8 cellular contexts compared by ENCODE assay signal in the genomic region with DNA sequence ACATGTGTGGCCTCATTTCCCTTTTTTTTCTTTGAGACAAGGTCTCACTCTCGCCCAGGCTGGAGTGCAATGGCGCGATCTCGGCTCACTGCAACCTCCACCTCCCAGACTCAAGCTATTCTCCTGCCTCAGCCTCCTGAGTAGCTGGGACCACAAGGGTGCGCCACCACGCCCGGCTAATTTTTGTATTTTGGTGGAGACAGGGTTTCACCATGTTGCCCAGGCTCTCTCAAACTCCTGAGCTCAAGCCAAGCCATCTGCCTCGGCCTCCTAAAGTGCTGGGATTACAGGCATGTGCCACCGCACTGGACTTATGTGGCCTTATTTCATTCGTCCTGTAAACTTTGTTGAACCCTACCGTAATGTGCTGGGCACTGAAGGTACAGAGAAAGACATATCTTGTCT. TPM values are rescaled to one million over a fixed set of nuclear protein-coding genes. Genes with fewer than 3 reads are reported as not detected.
DNase-seq lines count a peak whose midpoint lies in the region; ATAC-seq, FAIRE-seq and TF ChIP-seq lines count a peak whose summit lies in the region.

No MANE protein-coding gene starts in this region.

- H3K9ac ChIP-seq in MM.1S (ENCODE audit: low read length) (peak overlapping the region; percentile 87), fibroblast of lung (ENCODE audit: insufficient read depth, low read length) (peak overlapping the region; percentile 93)

- H3K4me3 ChIP-seq in MM.1S (ENCODE audit: low read length) (peak overlapping the region; percentile 60), fibroblast of lung (replicated peaks in 1 of 4; ENCODE audit: control extremely low read depth in 1 of 4, insufficient read depth in 1 of 4, low read depth in 3 of 4, low read length in 4 of 4) (peak overlapping the region; percentile 54 to 77 (median 70)), prostate gland (peak overlapping the region; percentile 48 to 59)

- FAIRE-seq in GM12891 (lab: Jason Lieb, UNC) = no peak

- no peaks in the 10 kb centered on the region for H3K9me3 ChIP-seq in MM.1S (replicated peaks; ENCODE audit: insufficient read depth, low read length)
- no peaks in the 10 kb centered on the region for H3K9me3 ChIP-seq in fibroblast of lung (ENCODE audit: control insufficient read depth, insufficient read depth, low read depth, low read length)
- H3K9me3 ChIP-seq in prostate gland = no peaks in the 10 kb centered on the region

- peak overlapping the region; percentile 96; the same call in 1 of the 2 replicates for H3K27ac ChIP-seq in MM.1S (ENCODE audit: low read length)
- peak overlapping the region; percentile 99 for H3K27ac ChIP-seq in fibroblast of lung (ENCODE audit: insufficient read depth, low read length)
- peak overlapping the region; percentile 98 to 99 for H3K27ac ChIP-seq in prostate gland

- 70% methylated on average over 11 of the region's 11 CpGs for WGBS in prostate gland

- TF ChIP-seq CTCF in GM10266 (IDR thresholded peaks at IDR 0.05; ENCODE audit: control insufficient read depth, insufficient read depth, low read depth, missing control alignments) (peak; percentile 51), MM.1S (IDR thresholded peaks at IDR 0.05; ENCODE audit: low read length) (peak; percentile 22; the same call in 1 of the 2 replicates), fibroblast of lung (conservative IDR thresholded peaks at IDR 0.05 in 1 of 2, IDR thresholded peaks at IDR 0.05 in 1 of 2; ENCODE audit: low read depth in 1 of 2, low read length in 2 of 2) (peak; percentile 20 to 43), prostate gland (IDR thresholded peaks at IDR 0.05) (no peak)

- no peak for ATAC-seq in HG03159 (IDR thresholded peaks at IDR 0.05; ENCODE audit: unreplicated experiment)

- intact Hi-C loops in prostate gland (cut with DNase I) = loop anchor here (5.0 kb wide), 1 partner anchor 506 kb away; the partner anchor contains the start of gene ZNF697

- H3K9me2 ChIP-seq in MM.1S (replicated peaks; ENCODE audit: insufficient read depth, low read length) = no peaks in the 10 kb centered on the region

- H2AFZ ChIP-seq in MM.1S (ENCODE audit: low read length) (0 out of 2 replicates have a peak overlapping the region, but pooled peaks have one; percentile 31), fibroblast of lung (ENCODE audit: low read length) (no peak overlapping the region)

- H4K20me1 ChIP-seq in MM.1S (ENCODE audit: insufficient read depth, low read length) (no peaks in the 10 kb centered on the region), fibroblast of lung (ENCODE audit: control insufficient read depth, extremely low read depth, insufficient read depth, low read length) (no peaks in the 10 kb centered on the region)

- DNase-seq in GM10266 (ENCODE audit: extremely low spot score) (no peak), MM.1S (peak; percentile 13), fibroblast of lung (ENCODE audit: low read depth in 2 of 2) (peak in 1 of 2 donors; percentile 34), prostate gland (ENCODE audit: low spot score) (no peak), GM12891 (ENCODE audit: insufficient read length, low spot score) (no peak), NCI-H774 (lab: John Stamatoyannopoulos, UW) (no peak)
- peak; percentile 2 to 3 for DNase-seq in activated CD8-positive, alpha-beta memory T cell treated with anti-CD3 and anti-CD28 coated beads for 4 hours (ENCODE audit: low read depth in 2 of 2)

- H3K4me2 ChIP-seq in MM.1S (ENCODE audit: low read depth, low read length) (peak overlapping the region; percentile 60; the same call in 1 of the 2 replicates), fibroblast of lung (ENCODE audit: extremely low read depth, insufficient read depth, low read length) (peak overlapping the region; percentile 93)

- peaks cover 8% of the 10 kb centered on the region for H3F3A ChIP-seq in MM.1S (ENCODE audit: insufficient read depth, low read length)

- peaks cover 4% of the 10 kb centered on the region for H3K79me2 ChIP-seq in MM.1S (ENCODE audit: low read length)
- peaks cover 5% of the 10 kb centered on the region for H3K79me2 ChIP-seq in fibroblast of lung (ENCODE audit: control insufficient read depth, insufficient read depth, low read length)

- TF ChIP-seq POLR2A in prostate gland (IDR thresholded peaks at IDR 0.05) (no peak), GM12891 (IDR thresholded peaks at IDR 0.05; ENCODE audit: low read depth, low read length) (no peak)

- H3K27me3 ChIP-seq in MM.1S (replicated peaks; ENCODE audit: insufficient read depth, low read length) (no peaks in the 10 kb centered on the region), fibroblast of lung (ENCODE audit: control insufficient read depth, insufficient read depth, low read length) (no peaks in the 10 kb centered on the region), prostate gland (replicated peaks; ENCODE audit: insufficient read depth) (no peaks in the 10 kb centered on the region)

- H3K36me3 ChIP-seq in MM.1S (replicated peaks; ENCODE audit: insufficient read depth, low read length) (no peaks in the 10 kb centered on the region), fibroblast of lung (ENCODE audit: control insufficient read depth, insufficient read depth, low read length) (no peaks in the 10 kb centered on the region), prostate gland (no peaks in the 10 kb centered on the region)

- H3K4me1 ChIP-seq in MM.1S (ENCODE audit: low read length) (0 out of 2 replicates have a peak, but pooled peaks cover 4% of the 10 kb centered on the region), fibroblast of lung (ENCODE audit: control insufficient read depth, extremely low read depth, insufficient read depth, low read length) (peaks cover 7% of the 10 kb centered on the region), prostate gland (replicated peaks) (peaks cover 4% of the 10 kb centered on the region)

TF ChIP-seq in GM12891, 5 proteins besides CTCF, POLR2A, EP300 and RAD21:
- TF ChIP-seq POLR2AphosphoS5 (IDR thresholded peaks at IDR 0.05; ENCODE audit: low read depth, low read length) (no peak), SPI1 (IDR thresholded peaks at IDR 0.05; ENCODE audit: low read depth, low read length) (no peak), POU2F2 (IDR thresholded peaks at IDR 0.05; ENCODE audit: low read depth, low read length) (no peak), PAX5 (IDR thresholded peaks at IDR 0.05; ENCODE audit: insufficient read depth, low read length, severe bottlenecking) (no peak), TAF1 (IDR thresholded peaks at IDR 0.05; ENCODE audit: low read depth, low read length) (no peak)

RNA-seq across cellular contexts. Expression of gene WARS2, which starts 0.6 kb away (rescaled TPM):
- 20.3 and 22.1 TPM in 2 replicates for total RNA-seq in fibroblast of lung
- 12.6 and 13.3 TPM in 2 replicates for polyA plus RNA-seq in fibroblast of lung
- 9.5 and 10.9 TPM in 2 replicates for polyA plus RNA-seq in fibroblast of lung (2012)
- polyA minus RNA-seq in fibroblast of lung (ENCODE audit: low replicate concordance) = 11.4 and 24.9 TPM in 2 replicates
- total RNA-seq in prostate gland = 10 to 100 TPM; 15.6 to 22.0 TPM
- polyA plus RNA-seq in GM12891 (2012; ENCODE audit: low read depth, missing spikeins) = 9.1 TPM

Comparison
In these comparisons a context has a peak if more than half of its experiments do, and no peak if none do; other contexts are left out.
1. DNase-seq: peak in MM.1S (single experiment) and activated CD8-positive, alpha-beta memory T cell treated with anti-CD3 and anti-CD28 coated beads for 4 hours (2 of 2); none in GM10266 (single experiment), prostate gland (single experiment), GM12891 (single experiment) and NCI-H774 (single experiment).
2. CTCF ChIP-seq: peak in GM10266 (single experiment), MM.1S (single experiment) and fibroblast of lung (2 of 2); none in prostate gland (0 of 4).
3. Peak in every context shown above with its lines, with median percentiles within 50 percentile points of each other: H3K27ac ChIP-seq and H3K4me3 ChIP-seq.